ENCODE assay signal across 8 cellular contexts in genomic region chr7:123823898-123824753, GRCh38. TPM values are rescaled to one million over a fixed set of nuclear protein-coding genes. Genes with fewer than 3 reads are reported as not detected.
DNase-seq lines count a peak whose midpoint lies in the region; ATAC-seq, FAIRE-seq and TF ChIP-seq lines count a peak whose summit lies in the region.

No MANE protein-coding gene starts in this region.

- CTCF ChIA-PET in activated CD8-positive, alpha-beta T cell treated with anti-CD3 and anti-CD28 coated beads, Interleukin-2, amount 10 ng/mL, durations not matched to agents 7 days and 5 days (lab: Charles Lee), result interaction anchor here (0.6 to 1.2 kb wide), 3 partner anchors 27 to 142 kb away, joined by 3 to 4 read pairs (median 3); partner anchors contain the start of gene WASL

- H3K4me3 ChIP-seq in prostate gland, result no peak overlapping the region

- peaks cover 6% of the 10 kb centered on the region for H3K4me1 ChIP-seq in prostate gland (replicated peaks)

- H3K9me3 ChIP-seq in prostate gland, result no peaks in the 10 kb centered on the region

- ATAC-seq in GM19328 (IDR thresholded peaks at IDR 0.05; ENCODE audit: unreplicated experiment), result peak; percentile 92
- peak; percentile 90 for ATAC-seq in HG02970 (IDR thresholded peaks at IDR 0.05; ENCODE audit: low FRiP score, unreplicated experiment)
- peak; percentile 47 for ATAC-seq in activated CD8-positive, alpha-beta T cell treated with anti-CD3 and anti-CD28 coated beads, Interleukin-2, amount 10 ng/mL, durations not matched to agents 7 days and 5 days

- H3K4me1 Mint-ChIP-seq in activated CD8-positive, alpha-beta T cell treated with anti-CD3 and anti-CD28 coated beads, Interleukin-2, amount 10 ng/mL, durations not matched to agents 7 days and 5 days (ENCODE audit: low read depth), result peaks cover 9% of the 10 kb centered on the region
- H3K4me1 Mint-ChIP-seq in immature natural killer cell, result peaks cover 0 to 6% of the 10 kb centered on the region in 2 donors

- no peak for FAIRE-seq in RCC 7860 (lab: Jason Lieb, UNC)

- POLR2A ChIA-PET in activated CD8-positive, alpha-beta T cell treated with anti-CD3 and anti-CD28 coated beads, Interleukin-2, amount 10 ng/mL, durations not matched to agents 7 days and 5 days (lab: Charles Lee), result no interaction called here

- 69% methylated on average over 3 of the region's 3 CpGs for WGBS in prostate gland

- TF ChIP-seq CTCF in prostate gland (IDR thresholded peaks at IDR 0.05), result no peak

- peaks cover 5% of the 10 kb centered on the region for H3K27me3 Mint-ChIP-seq in activated CD8-positive, alpha-beta T cell treated with anti-CD3 and anti-CD28 coated beads, Interleukin-2, amount 10 ng/mL, durations not matched to agents 7 days and 5 days (ENCODE audit: low read depth)
- H3K27me3 Mint-ChIP-seq in immature natural killer cell (ENCODE audit: low read depth in 3 of 3), result peaks cover 2 to 7% (median 4%) of the 10 kb centered on the region in 3 donors

- peak; percentile 32 for DNase-seq in activated CD8-positive, alpha-beta T cell treated with anti-CD3 and anti-CD28 coated beads, Interleukin-2, amount 10 ng/mL, durations not matched to agents 7 days and 5 days
- DNase-seq in stimulated activated CD8-positive, alpha-beta memory T cell treated with anti-CD3 and anti-CD28 coated beads, Interleukin-4, amount 100 ng/mL, for 48 hours, result peak; percentile 63
- DNase-seq in prostate gland (ENCODE audit: low spot score) (no peak), immature natural killer cell (no peak), NCI-H146 (lab: John Stamatoyannopoulos, UW) (no peak), RCC 7860 (ENCODE audit: low spot score) (no peak)

- no peak overlapping the region for H3K27ac ChIP-seq in prostate gland

- no peaks in the 10 kb centered on the region for H3K36me3 ChIP-seq in prostate gland

- no peak overlapping the region for H3K27ac Mint-ChIP-seq in activated CD8-positive, alpha-beta T cell treated with anti-CD3 and anti-CD28 coated beads, Interleukin-2, amount 10 ng/mL, durations not matched to agents 7 days and 5 days
- peak overlapping the region in 2 of 6 donors; percentile 6 to 46 for H3K27ac Mint-ChIP-seq in immature natural killer cell

- no peaks in the 10 kb centered on the region for H3K9me3 Mint-ChIP-seq in activated CD8-positive, alpha-beta T cell treated with anti-CD3 and anti-CD28 coated beads, Interleukin-2, amount 10 ng/mL, durations not matched to agents 7 days and 5 days (ENCODE audit: insufficient read depth)
- peaks cover 0 to 1% (median 0%) of the 10 kb centered on the region in 6 donors for H3K9me3 Mint-ChIP-seq in immature natural killer cell

- no peak for TF ChIP-seq POLR2A in prostate gland (IDR thresholded peaks at IDR 0.05)

- no peaks in the 10 kb centered on the region for H3K27me3 ChIP-seq in prostate gland (replicated peaks; ENCODE audit: insufficient read depth)

- H3K36me3 Mint-ChIP-seq in activated CD8-positive, alpha-beta T cell treated with anti-CD3 and anti-CD28 coated beads, Interleukin-2, amount 10 ng/mL, durations not matched to agents 7 days and 5 days (ENCODE audit: low read depth), result no peaks in the 10 kb centered on the region
- H3K36me3 Mint-ChIP-seq in immature natural killer cell, result no peaks in the 10 kb centered on the region

- intact Hi-C loops in prostate gland (cut with DNase I), result no loop called here

- H3K4me3 Mint-ChIP-seq in activated CD8-positive, alpha-beta T cell treated with anti-CD3 and anti-CD28 coated beads, Interleukin-2, amount 10 ng/mL, durations not matched to agents 7 days and 5 days, result no peak overlapping the region
- H3K4me3 Mint-ChIP-seq in immature natural killer cell, result no peak overlapping the region

RNA-seq across cellular contexts. Expression of gene HYAL4, which starts 20.8 kb away (rescaled TPM):
- total RNA-seq in activated CD8-positive, alpha-beta T cell treated with anti-CD3 and anti-CD28 coated beads, Interleukin-2, amount 10 ng/mL, durations not matched to agents 7 days and 5 days, result not detected
- total RNA-seq in prostate gland, result 1 to 10 TPM in 1 of 2 donors, not detected in 1; 1.6 TPM
- polyA plus RNA-seq in immature natural killer cell, result not detected

Comparison
In these comparisons a context has a peak if more than half of its experiments do, and no peak if none do; other contexts are left out.
1. DNase-seq: peak in activated CD8-positive, alpha-beta T cell treated with anti-CD3 and anti-CD28 coated beads, Interleukin-2, amount 10 ng/mL, durations not matched to agents 7 days and 5 days (single experiment) and stimulated activated CD8-positive, alpha-beta memory T cell treated with anti-CD3 and anti-CD28 coated beads, Interleukin-4, amount 100 ng/mL, for 48 hours (single experiment); none in prostate gland (single experiment), immature natural killer cell (0 of 3), NCI-H146 (single experiment) and RCC 7860 (single experiment).
2. Peak in every context shown above with its lines, with median percentiles within 50 percentile points of each other: ATAC-seq.